In the genomic region with DNA sequence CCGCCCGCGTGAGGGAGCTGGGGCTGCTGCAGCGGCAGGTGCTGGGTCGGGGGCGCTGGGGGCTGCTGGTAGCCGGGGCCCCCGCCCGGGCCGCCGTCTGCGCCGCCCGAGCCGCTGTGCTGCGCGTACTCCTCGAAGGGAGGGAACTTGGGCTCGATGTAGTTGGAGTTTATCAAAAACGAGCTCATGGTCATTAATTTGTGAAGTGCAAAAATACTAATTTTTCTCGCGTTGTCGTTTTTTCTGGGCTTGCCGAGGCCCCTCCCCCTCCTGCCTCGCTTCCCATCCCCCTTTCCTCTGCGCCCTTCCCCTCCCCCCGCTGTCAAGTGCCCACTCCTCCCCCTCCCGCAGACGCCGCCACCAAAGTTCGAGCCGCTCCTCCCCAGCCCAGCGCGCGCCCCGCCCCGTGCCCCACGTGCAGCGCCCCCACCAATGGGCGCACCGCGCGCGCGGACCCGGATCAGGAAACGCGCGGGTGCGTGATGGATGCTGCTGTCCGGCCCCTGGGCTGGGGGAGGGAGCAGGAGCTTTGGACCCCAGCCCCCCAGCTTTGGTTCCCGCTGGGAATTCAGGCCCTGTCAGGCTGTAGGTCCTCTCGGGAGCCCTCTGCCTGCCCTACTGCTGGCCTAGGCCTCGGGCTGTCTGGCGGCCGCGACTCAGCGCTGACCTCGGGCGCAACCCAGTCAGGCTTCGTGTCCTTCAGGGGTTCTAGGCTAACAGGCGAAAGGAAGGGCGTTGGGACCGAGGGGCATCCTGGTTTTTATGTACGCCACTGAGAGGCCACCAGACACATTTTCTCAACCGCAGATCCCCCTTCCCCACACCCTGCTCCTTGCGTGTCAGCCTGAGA, we compare ENCODE assay signal across 1 cellular context.
TF ChIP-seq lines count a peak whose summit lies in the region.

HOXA4 (minus strand) TSS at position 218 of the 850 bp plus-strand sequence; CDS start at position 194, 24 bp downstream.

TF ChIP-seq in HepG2, 621 proteins besides CTCF, POLR2A, EP300 and RAD21 (continued from another document and continues in another):
- 0 out of 2 replicates have a peak, but pooled peaks have one; percentile 63 for TF ChIP-seq ZBTB34 (CRISPR knock-in tag; IDR thresholded peaks at IDR 0.05)
- TF ChIP-seq ZBTB1 (CRISPR knock-in tag; IDR thresholded peaks at IDR 0.05; ENCODE audit: borderline replicate concordance), result no peak
- no peak for TF ChIP-seq MTF1 (CRISPR knock-in tag; IDR thresholded peaks at IDR 0.05)
- no peak for TF ChIP-seq SOX5 (CRISPR knock-in tag; IDR thresholded peaks at IDR 0.05; ENCODE audit: borderline replicate concordance)
- TF ChIP-seq NFKBIZ (CRISPR knock-in tag; IDR thresholded peaks at IDR 0.05), result no peak
- no peak for TF ChIP-seq RBM22 (optimal IDR thresholded peaks at IDR 0.05; ENCODE audit: low read length)
- no peak for TF ChIP-seq SIN3B (IDR thresholded peaks at IDR 0.05; ENCODE audit: low read length)
- no peak for TF ChIP-seq PBX2 (CRISPR knock-in tag; IDR thresholded peaks at IDR 0.05)
- no peak for TF ChIP-seq ZEB1 (IDR thresholded peaks at IDR 0.05; ENCODE audit: insufficient replicate concordance, low read depth)
- TF ChIP-seq ZNF607 (CRISPR knock-in tag; IDR thresholded peaks at IDR 0.05; ENCODE audit: borderline replicate concordance), result no peak; the same call in 1 of the 2 replicates
- peak; percentile 95 for TF ChIP-seq NFYC (CRISPR knock-in tag; IDR thresholded peaks at IDR 0.05)
- TF ChIP-seq ZNF556 (CRISPR knock-in tag; IDR thresholded peaks at IDR 0.05; ENCODE audit: borderline replicate concordance), result peak; percentile 55; the same call in 1 of the 2 replicates
- peak; percentile 13; the same call in 1 of the 2 replicates for TF ChIP-seq ARNTL (CRISPR knock-in tag; IDR thresholded peaks at IDR 0.05)
- peak; percentile 69; the same call in 1 of the 2 replicates for TF ChIP-seq HIVEP1 (CRISPR knock-in tag; IDR thresholded peaks at IDR 0.05)
- peak; percentile 84 for TF ChIP-seq GMEB1 (CRISPR knock-in tag; IDR thresholded peaks at IDR 0.05; ENCODE audit: borderline replicate concordance)
- TF ChIP-seq, protein P1, sequence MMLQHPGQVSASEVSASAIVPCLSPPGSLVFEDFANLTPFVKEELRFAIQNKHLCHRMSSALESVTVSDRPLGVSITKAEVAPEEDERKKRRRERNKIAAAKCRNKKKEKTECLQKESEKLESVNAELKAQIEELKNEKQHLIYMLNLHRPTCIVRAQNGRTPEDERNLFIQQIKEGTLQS (CRISPR knock-in tag; IDR thresholded peaks at IDR 0.05), result no peak
- TF ChIP-seq, protein P2, sequence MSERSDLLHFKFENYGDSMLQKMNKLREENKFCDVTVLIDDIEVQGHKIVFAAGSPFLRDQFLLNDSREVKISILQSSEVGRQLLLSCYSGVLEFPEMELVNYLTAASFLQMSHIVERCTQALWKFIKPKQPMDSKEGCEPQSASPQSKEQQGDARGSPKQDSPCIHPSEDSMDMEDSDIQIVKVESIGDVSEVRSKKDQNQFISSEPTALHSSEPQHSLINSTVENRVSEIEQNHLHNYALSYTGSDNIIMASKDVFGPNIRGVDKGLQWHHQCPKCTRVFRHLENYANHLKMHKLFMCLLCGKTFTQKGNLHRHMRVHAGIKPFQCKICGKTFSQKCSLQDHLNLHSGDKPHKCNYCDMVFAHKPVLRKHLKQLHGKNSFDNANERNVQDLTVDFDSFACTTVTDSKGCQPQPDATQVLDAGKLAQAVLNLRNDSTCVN (CRISPR knock-in tag; IDR thresholded peaks at IDR 0.05; ENCODE audit: borderline replicate concordance), result 0 out of 2 replicates have a peak, but pooled peaks have one; percentile 19
- peak; percentile 31; the same call in 1 of the 2 replicates for TF ChIP-seq CCDC6 (CRISPR knock-in tag; IDR thresholded peaks at IDR 0.05)
- peak; percentile 36; the same call in 1 of the 2 replicates for TF ChIP-seq ZBTB14 (CRISPR knock-in tag; IDR thresholded peaks at IDR 0.05)
- TF ChIP-seq ZFYVE20 (CRISPR knock-in tag; IDR thresholded peaks at IDR 0.05; ENCODE audit: borderline replicate concordance, low read depth), result peak; percentile 49; the same call in 1 of the 2 replicates
- TF ChIP-seq ZNF678 (CRISPR knock-in tag; IDR thresholded peaks at IDR 0.05), result no peak
- TF ChIP-seq ZBTB46 (CRISPR knock-in tag; IDR thresholded peaks at IDR 0.05; ENCODE audit: borderline replicate concordance), result no peak
- TF ChIP-seq, protein P3, sequence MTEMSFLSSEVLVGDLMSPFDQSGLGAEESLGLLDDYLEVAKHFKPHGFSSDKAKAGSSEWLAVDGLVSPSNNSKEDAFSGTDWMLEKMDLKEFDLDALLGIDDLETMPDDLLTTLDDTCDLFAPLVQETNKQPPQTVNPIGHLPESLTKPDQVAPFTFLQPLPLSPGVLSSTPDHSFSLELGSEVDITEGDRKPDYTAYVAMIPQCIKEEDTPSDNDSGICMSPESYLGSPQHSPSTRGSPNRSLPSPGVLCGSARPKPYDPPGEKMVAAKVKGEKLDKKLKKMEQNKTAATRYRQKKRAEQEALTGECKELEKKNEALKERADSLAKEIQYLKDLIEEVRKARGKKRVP (CRISPR knock-in tag; IDR thresholded peaks at IDR 0.05), result no peak
- TF ChIP-seq ZFX (CRISPR knock-in tag; IDR thresholded peaks at IDR 0.05; ENCODE audit: low read depth), result peak; percentile 76
- peak; percentile 65; the same call in 1 of the 2 replicates for TF ChIP-seq KDM5B (CRISPR knock-in tag; IDR thresholded peaks at IDR 0.05; ENCODE audit: borderline replicate concordance)
- TF ChIP-seq, protein P4, sequence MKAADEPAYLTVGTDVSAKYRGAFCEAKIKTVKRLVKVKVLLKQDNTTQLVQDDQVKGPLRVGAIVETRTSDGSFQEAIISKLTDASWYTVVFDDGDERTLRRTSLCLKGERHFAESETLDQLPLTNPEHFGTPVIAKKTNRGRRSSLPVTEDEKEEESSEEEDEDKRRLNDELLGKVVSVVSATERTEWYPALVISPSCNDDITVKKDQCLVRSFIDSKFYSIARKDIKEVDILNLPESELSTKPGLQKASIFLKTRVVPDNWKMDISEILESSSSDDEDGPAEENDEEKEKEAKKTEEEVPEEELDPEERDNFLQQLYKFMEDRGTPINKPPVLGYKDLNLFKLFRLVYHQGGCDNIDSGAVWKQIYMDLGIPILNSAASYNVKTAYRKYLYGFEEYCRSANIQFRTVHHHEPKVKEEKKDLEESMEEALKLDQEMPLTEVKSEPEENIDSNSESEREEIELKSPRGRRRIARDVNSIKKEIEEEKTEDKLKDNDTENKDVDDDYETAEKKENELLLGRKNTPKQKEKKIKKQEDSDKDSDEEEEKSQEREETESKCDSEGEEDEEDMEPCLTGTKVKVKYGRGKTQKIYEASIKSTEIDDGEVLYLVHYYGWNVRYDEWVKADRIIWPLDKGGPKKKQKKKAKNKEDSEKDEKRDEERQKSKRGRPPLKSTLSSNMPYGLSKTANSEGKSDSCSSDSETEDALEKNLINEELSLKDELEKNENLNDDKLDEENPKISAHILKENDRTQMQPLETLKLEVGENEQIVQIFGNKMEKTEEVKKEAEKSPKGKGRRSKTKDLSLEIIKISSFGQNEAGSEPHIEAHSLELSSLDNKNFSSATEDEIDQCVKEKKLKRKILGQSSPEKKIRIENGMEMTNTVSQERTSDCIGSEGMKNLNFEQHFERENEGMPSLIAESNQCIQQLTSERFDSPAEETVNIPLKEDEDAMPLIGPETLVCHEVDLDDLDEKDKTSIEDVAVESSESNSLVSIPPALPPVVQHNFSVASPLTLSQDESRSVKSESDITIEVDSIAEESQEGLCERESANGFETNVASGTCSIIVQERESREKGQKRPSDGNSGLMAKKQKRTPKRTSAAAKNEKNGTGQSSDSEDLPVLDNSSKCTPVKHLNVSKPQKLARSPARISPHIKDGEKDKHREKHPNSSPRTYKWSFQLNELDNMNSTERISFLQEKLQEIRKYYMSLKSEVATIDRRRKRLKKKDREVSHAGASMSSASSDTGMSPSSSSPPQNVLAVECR (CRISPR knock-in tag; IDR thresholded peaks at IDR 0.05; ENCODE audit: borderline replicate concordance), result peak; percentile 81; the same call in 1 of the 2 replicates
- TF ChIP-seq SNAPC2 (CRISPR knock-in tag; IDR thresholded peaks at IDR 0.05), result peak; percentile 78; the same call in 1 of the 2 replicates
- no peak for TF ChIP-seq SIX4 (CRISPR knock-in tag; IDR thresholded peaks at IDR 0.05)
- TF ChIP-seq ZBTB43 (CRISPR knock-in tag; conservative IDR thresholded peaks at IDR 0.05), result no peak
- TF ChIP-seq, protein P5, sequence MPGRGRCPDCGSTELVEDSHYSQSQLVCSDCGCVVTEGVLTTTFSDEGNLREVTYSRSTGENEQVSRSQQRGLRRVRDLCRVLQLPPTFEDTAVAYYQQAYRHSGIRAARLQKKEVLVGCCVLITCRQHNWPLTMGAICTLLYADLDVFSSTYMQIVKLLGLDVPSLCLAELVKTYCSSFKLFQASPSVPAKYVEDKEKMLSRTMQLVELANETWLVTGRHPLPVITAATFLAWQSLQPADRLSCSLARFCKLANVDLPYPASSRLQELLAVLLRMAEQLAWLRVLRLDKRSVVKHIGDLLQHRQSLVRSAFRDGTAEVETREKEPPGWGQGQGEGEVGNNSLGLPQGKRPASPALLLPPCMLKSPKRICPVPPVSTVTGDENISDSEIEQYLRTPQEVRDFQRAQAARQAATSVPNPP (CRISPR knock-in tag; IDR thresholded peaks at IDR 0.05), result peak; percentile 56; the same call in 1 of the 2 replicates
- peak; percentile 81 for TF ChIP-seq RAD51 (IDR thresholded peaks at IDR 0.05; ENCODE audit: borderline replicate concordance)
- TF ChIP-seq, protein P6, sequence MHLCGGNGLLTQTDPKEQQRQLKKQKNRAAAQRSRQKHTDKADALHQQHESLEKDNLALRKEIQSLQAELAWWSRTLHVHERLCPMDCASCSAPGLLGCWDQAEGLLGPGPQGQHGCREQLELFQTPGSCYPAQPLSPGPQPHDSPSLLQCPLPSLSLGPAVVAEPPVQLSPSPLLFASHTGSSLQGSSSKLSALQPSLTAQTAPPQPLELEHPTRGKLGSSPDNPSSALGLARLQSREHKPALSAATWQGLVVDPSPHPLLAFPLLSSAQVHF (CRISPR knock-in tag; IDR thresholded peaks at IDR 0.05), result 0 out of 2 replicates have a peak, but pooled peaks have one; percentile 42
- TF ChIP-seq MED8 (CRISPR knock-in tag; IDR thresholded peaks at IDR 0.05; ENCODE audit: insufficient replicate concordance), result no peak
- peak; percentile 95; the same call in 1 of the 2 replicates for TF ChIP-seq ZBTB38 (CRISPR knock-in tag; IDR thresholded peaks at IDR 0.05)
- TF ChIP-seq ZNF382 (CRISPR knock-in tag; IDR thresholded peaks at IDR 0.05; ENCODE audit: borderline replicate concordance), result no peak
